10 cellular contexts compared by ENCODE assay signal in the genomic region with DNA sequence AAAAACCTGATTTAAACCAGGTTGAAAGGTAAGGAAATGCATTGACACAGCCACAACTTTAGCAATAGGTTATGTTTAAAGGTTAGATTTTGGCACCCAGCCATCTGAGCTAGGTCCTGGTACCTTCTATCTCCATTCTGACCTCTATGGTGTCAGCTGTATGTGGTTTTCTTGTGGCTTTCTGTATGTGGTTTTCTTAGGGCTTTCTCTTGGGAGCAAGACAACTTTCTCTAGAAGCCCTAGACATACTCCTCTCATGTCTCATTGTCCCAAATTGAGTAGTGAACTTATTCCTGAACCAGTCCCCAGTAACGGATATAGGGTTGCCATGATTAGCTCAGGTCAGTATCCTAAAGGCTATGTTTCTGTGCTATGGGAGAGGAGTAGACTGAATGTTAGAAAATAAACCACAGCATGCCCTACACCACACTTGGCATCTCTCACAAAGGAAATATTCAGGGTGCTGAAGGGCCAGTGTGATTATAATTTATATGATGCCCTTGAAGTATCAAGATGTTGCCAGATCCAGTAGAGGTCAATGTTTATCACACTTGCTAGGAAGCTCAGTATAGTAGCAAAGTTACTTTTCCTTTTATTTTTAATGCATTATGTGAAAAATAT.
DNase-seq lines count a peak whose midpoint lies in the region; ATAC-seq and TF ChIP-seq lines count a peak whose summit lies in the region.
"Had no signal": no experiment of that assay in that cellular context is flagged by ENCODE, and none has a peak within 500 bp of the region (broad histone marks: within the 10 kb centered on the region; RNA-seq: fewer than 3 reads in every experiment).

No MANE protein-coding gene starts in this region.

- H3K27ac ChIP-seq in CD4-positive, CD25-positive, alpha-beta regulatory T cell (ENCODE audit: insufficient read depth, low read length, poor library complexity, severe bottlenecking) = no peak overlapping the region
- peak overlapping the region; percentile 69 for H3K27ac ChIP-seq in brain microvascular endothelial cell

- no peak overlapping the region for H3K4me3 ChIP-seq in CD4-positive, CD25-positive, alpha-beta regulatory T cell (ENCODE audit: low read depth, low read length)
- no peak overlapping the region for H3K4me3 ChIP-seq in brain microvascular endothelial cell (ENCODE audit: low read depth, low read length)

- no peaks in the 10 kb centered on the region for H3K36me3 ChIP-seq in CD4-positive, CD25-positive, alpha-beta regulatory T cell (ENCODE audit: control insufficient read depth, insufficient read depth, low read length)
- H3K36me3 ChIP-seq in brain microvascular endothelial cell (replicated peaks) = no peaks in the 10 kb centered on the region

- intact Hi-C loops in Calu3 (cut with micrococcal nuclease; ENCODE audit: unreplicated experiment) = no loop called here

- H3K9me3 ChIP-seq in CD4-positive, CD25-positive, alpha-beta regulatory T cell (ENCODE audit: control insufficient read depth in 2 of 2, low read length in 2 of 2) = no peaks in the 10 kb centered on the region

- no peak overlapping the region for H3K4me3 Mint-ChIP-seq in CD4-positive, CD25-positive, alpha-beta regulatory T cell
- no peak overlapping the region for H3K4me3 Mint-ChIP-seq in Calu3 (ENCODE audit: low read depth, unreplicated experiment)

- BruUV-seq in Calu3 (replicated peaks; lab: Mats Ljungman, UMichigan) = no TSS peak

- no peaks in the 10 kb centered on the region for H3K9me3 Mint-ChIP-seq in CD4-positive, CD25-positive, alpha-beta regulatory T cell
- no peaks in the 10 kb centered on the region for H3K9me3 Mint-ChIP-seq in Calu3 (ENCODE audit: low read depth, unreplicated experiment)

- no peaks in the 10 kb centered on the region for H3K27me3 Mint-ChIP-seq in CD4-positive, CD25-positive, alpha-beta regulatory T cell
- H3K27me3 Mint-ChIP-seq in Calu3 (ENCODE audit: unreplicated experiment) = no peaks in the 10 kb centered on the region

- no peak for ATAC-seq in CD4-positive, CD25-positive, alpha-beta regulatory T cell (ENCODE audit: low read depth in 2 of 2)
- ATAC-seq in GM19452 (IDR thresholded peaks at IDR 0.05; ENCODE audit: unreplicated experiment) (peak; percentile 58), HG03460 (IDR thresholded peaks at IDR 0.05; ENCODE audit: unreplicated experiment) (peak; percentile 68)

- H3K27ac Mint-ChIP-seq in CD4-positive, CD25-positive, alpha-beta regulatory T cell = peak overlapping the region in 2 of 3 donors; percentile 15 to 17
- H3K27ac Mint-ChIP-seq in Calu3 (ENCODE audit: unreplicated experiment) = no peak overlapping the region

- H3K36me3 Mint-ChIP-seq in CD4-positive, CD25-positive, alpha-beta regulatory T cell = no peaks in the 10 kb centered on the region
- no peaks in the 10 kb centered on the region for H3K36me3 Mint-ChIP-seq in Calu3 (ENCODE audit: insufficient read depth, unreplicated experiment)

- TF ChIP-seq CTCF in brain microvascular endothelial cell (IDR thresholded peaks at IDR 0.05; ENCODE audit: low read depth, low read length, missing control alignments) (no peak), Calu3 (IDR thresholded peaks at IDR 0.05; ENCODE audit: unreplicated experiment) (no peak)

- peak in 1 of 3 donors; percentile 7 for DNase-seq in CD4-positive, CD25-positive, alpha-beta regulatory T cell
- peak; percentile 71 for DNase-seq in brain microvascular endothelial cell
- no peak for DNase-seq in Calu3
- no peak for DNase-seq in EL
- DNase-seq in GOT3 (lab: John Stamatoyannopoulos, UW) = no peak
- DNase-seq in NCI-H1694 (lab: John Stamatoyannopoulos, UW) = no peak
- DNase-seq: activated naive CD4-positive, alpha-beta T cell treated with anti-CD3 and anti-CD28 coated beads, Interleukin-2, amount 50 U/mL, for 16 hours; NCI-H526 treated with DMSO at 0.1 percent for 48 hours had no signal

- CTCF ChIA-PET in Calu3 (lab: Charles Lee) = no interaction called here

- no peaks in the 10 kb centered on the region for H3K4me1 ChIP-seq in CD4-positive, CD25-positive, alpha-beta regulatory T cell (ENCODE audit: control insufficient read depth, insufficient read depth, low read length, poor library complexity, severe bottlenecking)

- peaks cover 4 to 15% (median 12%) of the 10 kb centered on the region in 4 donors for H3K4me1 Mint-ChIP-seq in CD4-positive, CD25-positive, alpha-beta regulatory T cell
- H3K4me1 Mint-ChIP-seq in Calu3 (ENCODE audit: low read depth, unreplicated experiment) = no peaks in the 10 kb centered on the region

- H3K27me3 ChIP-seq in CD4-positive, CD25-positive, alpha-beta regulatory T cell (ENCODE audit: control insufficient read depth, insufficient read depth, low read length) = no peaks in the 10 kb centered on the region
- H3K27me3 ChIP-seq in brain microvascular endothelial cell (replicated peaks) = no peaks in the 10 kb centered on the region

- in situ Hi-C loops in brain microvascular endothelial cell (cut with HindIII; ENCODE audit: low pct_ligation_motif_present, low sequenced_read_pairs) = no loop called here

Comparison
In these comparisons a context has a peak if more than half of its experiments do, and no peak if none do; other contexts are left out.
1. ATAC-seq: peak in GM19452 (single experiment) and HG03460 (single experiment); none in CD4-positive, CD25-positive, alpha-beta regulatory T cell (0 of 2).